In genomic region chr14:102363182-102363952, GRCh38 we compare ENCODE assay signal across 1 cellular context.
TF ChIP-seq lines count a peak whose summit lies in the region.

No MANE protein-coding gene starts in this region.

TF ChIP-seq in K562, 482 proteins besides CTCF, POLR2A, EP300 and RAD21 (continued from another document):
- no peak for TF ChIP-seq IRF9 (tag; IDR thresholded peaks at IDR 0.05)
- TF ChIP-seq RBM34 (IDR thresholded peaks at IDR 0.05; ENCODE audit: borderline replicate concordance, insufficient read depth, low read length), result no peak
- no peak for TF ChIP-seq THRA (IDR thresholded peaks at IDR 0.05)
- TF ChIP-seq CHD2 (IDR thresholded peaks at IDR 0.05; ENCODE audit: low read depth, low read length), result no peak
- TF ChIP-seq ZNF518B (CRISPR knock-in tag; IDR thresholded peaks at IDR 0.05), result no peak
- TF ChIP-seq POLR2G (IDR thresholded peaks at IDR 0.05; ENCODE audit: low read depth, low read length), result peak; percentile 10
- no peak for TF ChIP-seq SAFB2 (IDR thresholded peaks at IDR 0.05; ENCODE audit: borderline replicate concordance, low read depth, low read length, severe bottlenecking)
- TF ChIP-seq RBFOX2 (IDR thresholded peaks at IDR 0.05; ENCODE audit: low read depth, low read length), result no peak
- 0 out of 2 replicates have a peak, but pooled peaks have one; percentile 24 for TF ChIP-seq KAT7 (CRISPR knock-in tag; IDR thresholded peaks at IDR 0.05; ENCODE audit: borderline replicate concordance)
- TF ChIP-seq CCNT2 (IDR thresholded peaks at IDR 0.05; ENCODE audit: borderline replicate concordance, extremely low read depth, insufficient read length, low read depth, low read length), result peak; percentile 53
- TF ChIP-seq U2AF2 (optimal IDR thresholded peaks at IDR 0.05; ENCODE audit: low read depth, low read length), result no peak
- TF ChIP-seq DNMT1 (IDR thresholded peaks at IDR 0.05), result no peak
- TF ChIP-seq NFIC (IDR thresholded peaks at IDR 0.05), result peak; percentile 68
- TF ChIP-seq MECOM (CRISPR knock-in tag; IDR thresholded peaks at IDR 0.05), result no peak
- TF ChIP-seq MCM5 (IDR thresholded peaks at IDR 0.05; ENCODE audit: low read depth), result no peak
- 0 out of 2 replicates have a peak, but pooled peaks have one; percentile 51 for TF ChIP-seq TGIF2 (CRISPR knock-in tag; IDR thresholded peaks at IDR 0.05)
- peak; percentile 1; the same call in 1 of the 2 replicates for TF ChIP-seq ZNF143 (CRISPR knock-in tag; IDR thresholded peaks at IDR 0.05)
- TF ChIP-seq PKNOX1 (IDR thresholded peaks at IDR 0.05), result 0 out of 2 replicates have a peak, but pooled peaks have one; percentile 4
- TF ChIP-seq ARNT (IDR thresholded peaks at IDR 0.05), result no peak
- no peak for TF ChIP-seq ZNF695 (CRISPR knock-in tag; IDR thresholded peaks at IDR 0.05)
- TF ChIP-seq NCOA6 (IDR thresholded peaks at IDR 0.05), result peak; percentile 81
- peak; percentile 14; the same call in 1 of the 2 replicates for TF ChIP-seq PHF8 (IDR thresholded peaks at IDR 0.05; ENCODE audit: borderline replicate concordance, low read length)
- TF ChIP-seq EWSR1 (IDR thresholded peaks at IDR 0.05; ENCODE audit: borderline replicate concordance, low read depth, partially characterized antibody), result no peak
- no peak for TF ChIP-seq LCOR (CRISPR knock-in tag; IDR thresholded peaks at IDR 0.05)
- no peak for TF ChIP-seq PHF20 (IDR thresholded peaks at IDR 0.05; ENCODE audit: partially characterized antibody)
- no peak for TF ChIP-seq ZFPM2 (CRISPR knock-in tag; IDR thresholded peaks at IDR 0.05)
- no peak for TF ChIP-seq CXXC5 (CRISPR knock-in tag; IDR thresholded peaks at IDR 0.05)
- TF ChIP-seq ZBTB7A (IDR thresholded peaks at IDR 0.05; ENCODE audit: borderline replicate concordance, control insufficient read depth, low read depth, low read length), result peak; percentile 65; the same call in 1 of the 2 replicates
- 0 out of 2 replicates have a peak, but pooled peaks have one; percentile 1 for TF ChIP-seq RB1 (IDR thresholded peaks at IDR 0.05; ENCODE audit: low read depth)
- TF ChIP-seq SIN3A (IDR thresholded peaks at IDR 0.05; ENCODE audit: borderline replicate concordance in 2 of 2, control insufficient read depth in 1 of 2, low read depth in 2 of 2, low read length in 2 of 2), result no peak
